ENCODE assay signal across 8 cellular contexts in the genomic region with DNA sequence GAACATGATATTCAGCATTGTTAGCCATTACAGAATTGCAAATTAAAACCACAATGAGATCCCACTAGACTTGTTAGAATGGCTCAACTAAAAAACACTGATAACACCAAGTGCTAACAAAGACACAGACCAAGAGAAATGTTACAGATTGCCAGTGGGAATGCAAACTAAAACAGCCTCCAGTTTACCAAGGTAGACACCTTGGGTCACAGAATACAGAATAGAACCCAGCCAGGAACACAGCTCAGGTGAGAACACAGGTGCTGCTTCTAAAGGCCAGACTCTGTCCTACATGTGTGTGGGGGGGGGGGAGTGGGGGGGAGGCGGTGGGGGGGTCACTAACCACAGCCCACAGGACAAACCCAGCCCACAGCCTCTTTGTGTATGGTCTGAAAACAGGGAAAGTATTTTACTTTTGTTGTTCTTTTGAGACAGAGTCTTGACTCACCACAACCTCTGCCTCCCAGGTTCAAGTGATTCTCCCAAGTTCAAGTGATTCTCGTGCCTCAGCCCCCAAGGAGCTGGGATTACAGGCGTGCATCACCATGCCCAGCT. TPM values are rescaled to one million over a fixed set of nuclear protein-coding genes. Genes with fewer than 3 reads are reported as not detected.
DNase-seq lines count a peak whose midpoint lies in the region; ATAC-seq, FAIRE-seq and TF ChIP-seq lines count a peak whose summit lies in the region.
"Not testable (repeated sequence)": the region's sequence is repeated elsewhere in the genome, so short reads cannot be mapped to it uniquely, and the experiment has no call there.

No MANE protein-coding gene starts in this region.

- H3K9me1 ChIP-seq in K562 (ENCODE audit: control insufficient read depth, insufficient read depth, low read length): not testable (repeated sequence)

- not testable (repeated sequence) for ATAC-seq in CD8-positive, alpha-beta T cell; WTC11
- ATAC-seq in K562: peak; percentile 72

- not testable (repeated sequence) for TF ChIP-seq EP300 in K562 (IDR thresholded peaks at IDR 0.05; ENCODE audit: low read length); sigmoid colon (IDR thresholded peaks at IDR 0.05)

- POLR2A ChIA-PET in CD8-positive, alpha-beta T cell (lab: Charles Lee); WTC11 (lab: Charles Lee); K562 (lab: Yijun Ruan, JAX): not testable (repeated sequence)

- CTCF ChIA-PET in CD8-positive, alpha-beta T cell (lab: Charles Lee); WTC11 (lab: Charles Lee); K562 (lab: Yijun Ruan, JAX; ENCODE audit: low intra/inter-chr PET ratio): not testable (repeated sequence)

- not testable (repeated sequence) for H2AFZ ChIP-seq in K562 (ENCODE audit: low read depth, low read length); neural progenitor cell (replicated peaks)

- WGBS in K562 (ENCODE audit: insufficient coverage, low coverage, missing lambda C conversion rate): 31% methylated on average over 2 of the region's 3 CpGs
- 79 to 83% methylated on average over 3 of the region's 3 CpGs for WGBS in sigmoid colon, 2 donors

- peak overlapping the region in 1 of 2 experiments; percentile 60; a peak in 2 of 4 replicates for H3K9ac ChIP-seq in K562 (ENCODE audit: insufficient read depth in 1 of 2, low read depth in 2 of 2, low read length in 2 of 2)
- not testable (repeated sequence) for H3K9ac ChIP-seq in neural progenitor cell

- not testable (repeated sequence) for H3K9me3 ChIP-seq in CD8-positive, alpha-beta T cell (ENCODE audit: low read length); K562 (replicated peaks; ENCODE audit: control insufficient read depth, insufficient read depth, low read depth, low read length); neural progenitor cell (ENCODE audit: low read depth); sigmoid colon

- not testable (repeated sequence) for FAIRE-seq in K562 (lab: Jason Lieb, UNC)

- not testable (repeated sequence) for H3K27me3 Mint-ChIP-seq in CD8-positive, alpha-beta T cell (ENCODE audit: low read depth); WTC11 (ENCODE audit: low read depth); endothelial cell (ENCODE audit: unreplicated experiment); neural progenitor cell (ENCODE audit: insufficient read depth, low read depth)

- not testable (repeated sequence) for TF ChIP-seq RAD21 in K562 (CRISPR knock-in tag; conservative IDR thresholded peaks at IDR 0.05 in 1 of 2, IDR thresholded peaks at IDR 0.05 in 1 of 2)

- peaks cover 56% of the 10 kb centered on the region for H3K36me3 Mint-ChIP-seq in CD8-positive, alpha-beta T cell
- H3K36me3 Mint-ChIP-seq in WTC11: peaks cover 38% of the 10 kb centered on the region
- H3K36me3 Mint-ChIP-seq in endothelial cell (ENCODE audit: low read depth, unreplicated experiment): peaks cover 26% of the 10 kb centered on the region
- peaks cover 41% of the 10 kb centered on the region for H3K36me3 Mint-ChIP-seq in neural progenitor cell

- not testable (repeated sequence) for TF ChIP-seq POLR2A in K562 (conservative IDR thresholded peaks at IDR 0.05); sigmoid colon (IDR thresholded peaks at IDR 0.05)

- H3K27me3 ChIP-seq in CD8-positive, alpha-beta T cell (ENCODE audit: insufficient read depth, low read length); K562 (ENCODE audit: control insufficient read depth in 2 of 2, insufficient read depth in 2 of 2, low read length in 2 of 2); neural progenitor cell; sigmoid colon: not testable (repeated sequence)

- H3K36me3 ChIP-seq in CD8-positive, alpha-beta T cell (ENCODE audit: insufficient read depth, low read length): not testable (repeated sequence)
- peaks cover 37% of the 10 kb centered on the region for H3K36me3 ChIP-seq in K562 (ENCODE audit: control insufficient read depth, insufficient read depth, low read length)
- H3K36me3 ChIP-seq in neural progenitor cell: peaks cover 10% of the 10 kb centered on the region
- H3K36me3 ChIP-seq in sigmoid colon: peaks cover 0 to 22% (median 3%) of the 10 kb centered on the region in 4 donors

- not testable (repeated sequence) for H3K27ac ChIP-seq in CD8-positive, alpha-beta T cell (ENCODE audit: low read depth, low read length); neural progenitor cell
- H3K27ac ChIP-seq in K562 (ENCODE audit: extremely low read depth, low read depth, low read length) (peak overlapping the region; percentile 83), sigmoid colon (peak overlapping the region in 3 of 4 donors; percentile 50 to 67 (median 50))

- not testable (repeated sequence) for H3K4me1 ChIP-seq in CD8-positive, alpha-beta T cell (ENCODE audit: insufficient read depth, low read length); neural progenitor cell
- H3K4me1 ChIP-seq in K562 (replicated peaks in 1 of 2; ENCODE audit: control insufficient read depth in 2 of 2, insufficient read depth in 2 of 2, low read length in 2 of 2) (peaks cover 3 to 17% of the 10 kb centered on the region in 2 experiments; a peak in 3 of 5 replicates), sigmoid colon (peaks cover 0 to 11% (median 0%) of the 10 kb centered on the region in 4 donors)

- in situ Hi-C loops in K562 (cut with MboI): loop anchor here (10.0 to 25.0 kb wide), 2 partner anchors 117 to 320 kb away; no protein-coding TSS in a partner anchor

- intact Hi-C loops in CD8-positive, alpha-beta T cell (cut with DNase I, micrococcal nuclease); K562 (cut with micrococcal nuclease); sigmoid colon (cut with DNase I): not testable (repeated sequence)

- not testable (repeated sequence) for H3F3A ChIP-seq in neural progenitor cell (ENCODE audit: low read depth)

- not testable (repeated sequence) for H3K9me3 Mint-ChIP-seq in CD8-positive, alpha-beta T cell; endothelial cell (ENCODE audit: unreplicated experiment)
- H3K9me3 Mint-ChIP-seq in WTC11 (peaks cover 10% of the 10 kb centered on the region), neural progenitor cell (peaks cover 10% of the 10 kb centered on the region)

- TF ChIP-seq CTCF in CD8-positive, alpha-beta T cell (IDR thresholded peaks at IDR 0.05); WTC11 (IDR thresholded peaks at IDR 0.05); K562 (IDR thresholded peaks at IDR 0.05 in 2 of 3, conservative IDR thresholded peaks at IDR 0.05 in 1 of 3; ENCODE audit: insufficient read depth in 2 of 3, low read depth in 1 of 3, low read length in 3 of 3); endothelial cell (IDR thresholded peaks at IDR 0.05; ENCODE audit: unreplicated experiment); neural progenitor cell (IDR thresholded peaks at IDR 0.05); sigmoid colon (IDR thresholded peaks at IDR 0.05): not testable (repeated sequence)

- H3K4me2 ChIP-seq in K562 (ENCODE audit: insufficient read depth, low read length): peak overlapping the region; percentile 55
- H3K4me2 ChIP-seq in neural progenitor cell: not testable (repeated sequence)

- H3K79me2 ChIP-seq in K562 (ENCODE audit: control insufficient read depth, insufficient read depth, low read length): peaks cover 36% of the 10 kb centered on the region
- not testable (repeated sequence) for H3K79me2 ChIP-seq in neural progenitor cell (ENCODE audit: low read depth)

- not testable (repeated sequence) for H3K4me3 ChIP-seq in CD8-positive, alpha-beta T cell (ENCODE audit: low read depth, low read length); K562; neural progenitor cell; sigmoid colon

- not testable (repeated sequence) for H3K4me3 Mint-ChIP-seq in CD8-positive, alpha-beta T cell; WTC11; endothelial cell (ENCODE audit: unreplicated experiment); neural progenitor cell

- not testable (repeated sequence) for DNase-seq in CD8-positive, alpha-beta T cell; WTC11 (ENCODE audit: low spot score); endothelial cell (ENCODE audit: low spot score); neural progenitor cell (ENCODE audit: low spot score); sigmoid colon
- DNase-seq in LHCN-M2 (ENCODE audit: low read depth) (peak; percentile 19), K562 (ENCODE audit: extremely low read depth in 1 of 4, low spot score in 3 of 4) (peak in 1 of 4 experiments; percentile 27), iris pigment epithelial cell (ENCODE audit: low read depth) (peak; percentile 9)

- not testable (repeated sequence) for H3K4me1 Mint-ChIP-seq in CD8-positive, alpha-beta T cell (ENCODE audit: low read depth)
- H3K4me1 Mint-ChIP-seq in WTC11 (peaks cover 23% of the 10 kb centered on the region), endothelial cell (ENCODE audit: unreplicated experiment) (peaks cover 11% of the 10 kb centered on the region), neural progenitor cell (peaks cover 14% of the 10 kb centered on the region)

- not testable (repeated sequence) for BruUV-seq in K562 (replicated peaks; lab: Mats Ljungman, UMichigan)

- not testable (repeated sequence) for H4K20me1 ChIP-seq in K562 (replicated peaks; ENCODE audit: control insufficient read depth, insufficient read depth, low read length); neural progenitor cell (ENCODE audit: low read depth)

- H3K27ac Mint-ChIP-seq in CD8-positive, alpha-beta T cell: peak overlapping the region; percentile 66
- H3K27ac Mint-ChIP-seq in WTC11: peak overlapping the region; percentile 93
- H3K27ac Mint-ChIP-seq in endothelial cell (ENCODE audit: unreplicated experiment): peak overlapping the region; percentile 57
- peak overlapping the region; percentile 87 for H3K27ac Mint-ChIP-seq in neural progenitor cell

RNA-seq across cellular contexts. Expression of a gene that starts 26.9 kb away (rescaled TPM):
- total RNA-seq in CD8-positive, alpha-beta T cell: 10 to 100 TPM; 25.4 to 26.6 TPM
- 34.8 and 37.1 TPM in 2 replicates for total RNA-seq in LHCN-M2 (2014; rRNA removed)
- polyA plus RNA-seq in LHCN-M2 (2012): 25.2 TPM
- total RNA-seq in WTC11 (2021): 81.5 to 94.2 TPM (median 82.0 TPM) in 3 replicates
- total RNA-seq in K562 (2011; cell fraction: chromatin; rRNA removed; ENCODE audit: low replicate concordance): 310 and 316 TPM in 2 replicates
- total RNA-seq in K562 (2011; cell fraction: nucleolus; rRNA removed): 158 and 162 TPM in 2 replicates
- 170 and 175 TPM in 2 replicates for total RNA-seq in K562 (2011; cell fraction: nucleoplasm; rRNA removed)
- 41.0 and 54.1 TPM in 2 replicates for total RNA-seq in K562 (2014; rRNA removed)
- total RNA-seq in K562 (2014; rRNA removed; fragmentation: Illumina TruSeq; extraction: Trizol): 48.0 and 52.5 TPM in 2 replicates
- 37.5 and 42.6 TPM in 2 replicates for total RNA-seq in K562 (2015; rRNA removed; fragmentation: Illumina TruSeq; extraction: Trizol)
- 66.2 and 76.9 TPM in 2 replicates for total RNA-seq in K562 (2021)
- polyA plus RNA-seq in K562 (2011; rRNA removed): 30.5 and 33.0 TPM in 2 replicates
- 42.4 and 62.9 TPM in 2 replicates for polyA plus RNA-seq in K562 (2011; cell fraction: cytosol; rRNA removed)
- polyA plus RNA-seq in K562 (2011; cell fraction: nucleus; rRNA removed): 132 and 181 TPM in 2 replicates
- polyA plus RNA-seq in K562 (2012): 53.5 and 56.7 TPM in 2 replicates
- polyA plus RNA-seq in K562 (2014; fragmentation: Illumina TruSeq; extraction: Trizol): 60.7 and 84.0 TPM in 2 replicates
- 10 to 100 TPM; 10.6 to 12.4 TPM for polyA plus RNA-seq in K562 (2014; fragmentation: Nextera tagmentation; extraction: Ambion mirVana)
- 51.0 and 54.2 TPM in 2 replicates for polyA plus RNA-seq in K562 (2014; rRNA removed)
- 48.8 and 53.7 TPM in 2 replicates for polyA minus RNA-seq in K562 (2011; rRNA and poly(A)+ RNA removed)
- 53.5 and 57.5 TPM in 2 replicates for polyA minus RNA-seq in K562 (2011; cell fraction: cytosol; rRNA and poly(A)+ RNA removed)
- polyA minus RNA-seq in K562 (2011; cell fraction: nucleus; rRNA and poly(A)+ RNA removed): 74.7 and 99.9 TPM in 2 replicates
- total RNA-seq in endothelial cell (ENCODE audit: unreplicated experiment): 84.6 TPM
- total RNA-seq in neural progenitor cell (ENCODE audit: low replicate concordance): 15.3 and 28.1 TPM in 2 replicates
- 10 to 100 TPM; 42.5 to 85.6 (median 52.5) TPM for total RNA-seq in sigmoid colon
- 10 to 100 TPM; 11.1 to 36.9 (median 15.0) TPM for polyA plus RNA-seq in sigmoid colon
